ENCODE assay signal across 1 cellular context in genomic region chr9:126877418-126877817, GRCh38.
TF ChIP-seq lines count a peak whose summit lies in the region.

No MANE protein-coding gene starts in this region.

TF ChIP-seq in WTC11, 78 proteins besides CTCF, POLR2A, EP300 and RAD21 (continued from another document):
- TF ChIP-seq, protein P1, sequence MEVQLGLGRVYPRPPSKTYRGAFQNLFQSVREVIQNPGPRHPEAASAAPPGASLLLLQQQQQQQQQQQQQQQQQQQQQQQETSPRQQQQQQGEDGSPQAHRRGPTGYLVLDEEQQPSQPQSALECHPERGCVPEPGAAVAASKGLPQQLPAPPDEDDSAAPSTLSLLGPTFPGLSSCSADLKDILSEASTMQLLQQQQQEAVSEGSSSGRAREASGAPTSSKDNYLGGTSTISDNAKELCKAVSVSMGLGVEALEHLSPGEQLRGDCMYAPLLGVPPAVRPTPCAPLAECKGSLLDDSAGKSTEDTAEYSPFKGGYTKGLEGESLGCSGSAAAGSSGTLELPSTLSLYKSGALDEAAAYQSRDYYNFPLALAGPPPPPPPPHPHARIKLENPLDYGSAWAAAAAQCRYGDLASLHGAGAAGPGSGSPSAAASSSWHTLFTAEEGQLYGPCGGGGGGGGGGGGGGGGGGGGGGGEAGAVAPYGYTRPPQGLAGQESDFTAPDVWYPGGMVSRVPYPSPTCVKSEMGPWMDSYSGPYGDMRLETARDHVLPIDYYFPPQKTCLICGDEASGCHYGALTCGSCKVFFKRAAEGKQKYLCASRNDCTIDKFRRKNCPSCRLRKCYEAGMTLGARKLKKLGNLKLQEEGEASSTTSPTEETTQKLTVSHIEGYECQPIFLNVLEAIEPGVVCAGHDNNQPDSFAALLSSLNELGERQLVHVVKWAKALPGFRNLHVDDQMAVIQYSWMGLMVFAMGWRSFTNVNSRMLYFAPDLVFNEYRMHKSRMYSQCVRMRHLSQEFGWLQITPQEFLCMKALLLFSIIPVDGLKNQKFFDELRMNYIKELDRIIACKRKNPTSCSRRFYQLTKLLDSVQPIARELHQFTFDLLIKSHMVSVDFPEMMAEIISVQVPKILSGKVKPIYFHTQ (CRISPR knock-in tag; IDR thresholded peaks at IDR 0.05): no peak
- TF ChIP-seq ZNF396 (CRISPR knock-in tag; IDR thresholded peaks at IDR 0.05; ENCODE audit: borderline replicate concordance): no peak
- TF ChIP-seq ATF1 (CRISPR knock-in tag; IDR thresholded peaks at IDR 0.05): no peak
- TF ChIP-seq ZBTB43 (CRISPR knock-in tag; IDR thresholded peaks at IDR 0.05): no peak
- TF ChIP-seq SP1 (CRISPR knock-in tag; conservative IDR thresholded peaks at IDR 0.05): no peak
TF ChIP-seq in WTC11: peak in this region for 0.
